ENCODE assay signal across 16 cellular contexts in genomic region chr12:122949405-122949804, GRCh38.
"Had no signal": no experiment of that assay in that cellular context is flagged by ENCODE, and none has a peak within 500 bp of the region (broad histone marks: within the 10 kb centered on the region; RNA-seq: fewer than 3 reads in every experiment).

No MANE protein-coding gene starts in this region.

- H3K27ac ChIP-seq: left lung, spleen, upper lobe of right lung, VCaP had no signal

- ATAC-seq: activated CD4-positive, CD25-positive, alpha-beta regulatory T cell treated with anti-CD3 and anti-CD28 coated beads, Interleukin-2, amount 50 U/mL, for 24 hours; activated naive CD4-positive, alpha-beta T cell treated with anti-CD3 and anti-CD28 coated beads, Interleukin-2, amount 50 U/mL, for 72 hours; activated T-helper 17 cell treated with anti-CD3 and anti-CD28 coated beads, Interleukin-2, amount 50 U/mL, for 72 hours; left lung; stimulated activated naive CD8-positive, alpha-beta T cell treated with anti-CD3 and anti-CD28 coated beads, Interleukin-15, Interleukin-2, amounts not matched to agents 100 U/mL and 50 U/mL, for 24 hours; upper lobe of right lung had no signal

- H3K9me3 ChIP-seq: left lung, spleen, upper lobe of right lung had no signal

- H3K27me3 ChIP-seq: left lung, spleen, upper lobe of right lung had no signal

- DNase-seq: activated CD4-positive, alpha-beta T cell treated with anti-CD3 and anti-CD28 coated beads, Interleukin-2, amount 50 U/mL, for 1 hour; activated T-cell treated with anti-CD3 and anti-CD28 coated beads, Interleukin-2, amount 50 U/mL, for 1 hour; aorta; effector memory CD4-positive, alpha-beta T cell; foreskin melanocyte; retina; spleen; stimulated activated CD4-positive, alpha-beta T cell treated with anti-CD3 and anti-CD28 coated beads, Interleukin-4, amount 100 ng/mL, for 1 hour; stimulated activated naive CD8-positive, alpha-beta T cell treated with anti-CD3 and anti-CD28 coated beads, Interleukin-15, Interleukin-2, amounts not matched to agents 100 U/mL and 50 U/mL, for 24 hours; T-helper 2 cell; upper lobe of right lung had no signal

- H3K4me3 ChIP-seq: left lung, spleen, upper lobe of right lung had no signal

- H3K36me3 ChIP-seq: left lung, spleen, upper lobe of right lung had no signal
